ENCODE assay signal across 8 cellular contexts in genomic region chr2:206086683-206087350, GRCh38. TPM values are rescaled to one million over a fixed set of nuclear protein-coding genes. Genes with fewer than 3 reads are reported as not detected.
DNase-seq lines count a peak whose midpoint lies in the region; ATAC-seq, FAIRE-seq and TF ChIP-seq lines count a peak whose summit lies in the region.

No MANE protein-coding gene starts in this region.

- ATAC-seq in heart left ventricle (no peak), Right ventricle myocardium inferior (no peak), GM21528 (IDR thresholded peaks at IDR 0.05; ENCODE audit: low FRiP score, unreplicated experiment) (no peak), GM21447 (IDR thresholded peaks at IDR 0.05; ENCODE audit: unreplicated experiment) (no peak)

- TF ChIP-seq EP300 in SK-N-SH (IDR thresholded peaks at IDR 0.05; ENCODE audit: borderline replicate concordance in 1 of 2, low read depth in 1 of 2, low read length in 1 of 2), result no peak

- peaks cover 64% of the 10 kb centered on the region for H3K79me2 ChIP-seq in SK-N-SH (ENCODE audit: insufficient read depth)
- peaks cover 35% of the 10 kb centered on the region for H3K79me2 ChIP-seq in endothelial cell of umbilical vein (ENCODE audit: control insufficient read depth, insufficient read depth, low read length)

- H3K9me3 ChIP-seq in heart left ventricle (no peaks in the 10 kb centered on the region), SK-N-SH (no peaks in the 10 kb centered on the region), endothelial cell of umbilical vein (replicated peaks; ENCODE audit: control insufficient read depth, insufficient read depth, low read length) (no peaks in the 10 kb centered on the region)

- H3K4me2 ChIP-seq in SK-N-SH (peak overlapping the region; percentile 96), endothelial cell of umbilical vein (ENCODE audit: insufficient read depth, low read length) (peak overlapping the region; percentile 100)

- H3K27ac Mint-ChIP-seq in neural crest cell (ENCODE audit: unreplicated experiment), result no peak overlapping the region

- POLR2A ChIA-PET in SK-N-SH (lab: Yijun Ruan, JAX) (interaction anchor here (1.0 kb wide), 1 partner anchor 73 kb away, joined by 7 read pairs; the partner anchor contains the start of genes EEF1B2 and NDUFS1), endothelial cell of umbilical vein (lab: Charles Lee) (interaction anchor here (1.6 kb wide), 1 partner anchor 19 kb away, joined by 6 read pairs; no protein-coding TSS in a partner anchor)

- no peak for TF ChIP-seq RAD21 in SK-N-SH (IDR thresholded peaks at IDR 0.05; ENCODE audit: low read length)

- H3K9me1 ChIP-seq in endothelial cell of umbilical vein (replicated peaks; ENCODE audit: control insufficient read depth, extremely low read depth, insufficient read depth, low read length), result no peaks in the 10 kb centered on the region

- no peaks in the 10 kb centered on the region for H3K9me2 ChIP-seq in SK-N-SH

- peak overlapping the region; percentile 99 for H3K9ac ChIP-seq in SK-N-SH
- peak overlapping the region; percentile 100 for H3K9ac ChIP-seq in endothelial cell of umbilical vein (replicated peaks; ENCODE audit: extremely low read depth, insufficient read depth, low read length)

- H3K27ac ChIP-seq in heart left ventricle, result peak overlapping the region; percentile 94 to 100 (median 99)
- peak overlapping the region; percentile 98 to 99 for H3K27ac ChIP-seq in SK-N-SH (ENCODE audit: low read depth in 2 of 2, low read length in 1 of 2)
- H3K27ac ChIP-seq in endothelial cell of umbilical vein (ENCODE audit: insufficient read depth, low read depth, low read length), result peak overlapping the region; percentile 82

- peak overlapping the region; percentile 72 to 95 (median 90) for H3K4me3 ChIP-seq in heart left ventricle
- peak overlapping the region; percentile 78 to 86 for H3K4me3 ChIP-seq in SK-N-SH (ENCODE audit: low read depth in 2 of 2, low read length in 1 of 2)
- peak overlapping the region; percentile 86 to 96 (median 92) for H3K4me3 ChIP-seq in endothelial cell of umbilical vein (replicated peaks in 1 of 3; ENCODE audit: insufficient read depth in 1 of 3, low read depth in 1 of 3, low read length in 3 of 3)

- H3K4me1 Mint-ChIP-seq in neural crest cell, result peaks cover 33% of the 10 kb centered on the region

- H3K27me3 Mint-ChIP-seq in neural crest cell (ENCODE audit: low read depth), result no peaks in the 10 kb centered on the region

- WGBS in heart left ventricle, 4 donors, result 1 to 4% (median 2%) methylated on average over 4 of the region's 4 CpGs
- WGBS in SK-N-SH (ENCODE audit: low lambda C conversion rate), result 10% methylated on average over 4 of the region's 4 CpGs

- CTCF ChIA-PET in SK-N-SH (lab: Yijun Ruan, JAX), result interaction anchor here (0.6 to 1.8 kb wide), 6 partner anchors 10 to 58 kb away, joined by 3 to 12 read pairs (median 6); no protein-coding TSS in a partner anchor
- CTCF ChIA-PET in endothelial cell of umbilical vein (lab: Charles Lee), result interaction anchor here (0.8 to 2.0 kb wide), 6 partner anchors 9 to 73 kb away, joined by 3 to 10 read pairs (median 4); partner anchors contain the start of genes EEF1B2 and NDUFS1

- no peaks in the 10 kb centered on the region for H3K9me3 Mint-ChIP-seq in neural crest cell

- peak overlapping the region; percentile 100 for H2AFZ ChIP-seq in SK-N-SH (ENCODE audit: low read depth)
- H2AFZ ChIP-seq in endothelial cell of umbilical vein (ENCODE audit: low read depth, low read length), result peak overlapping the region; percentile 54

- H4K20me1 ChIP-seq in SK-N-SH (ENCODE audit: insufficient read depth) (no peaks in the 10 kb centered on the region), endothelial cell of umbilical vein (replicated peaks; ENCODE audit: control insufficient read depth, extremely low read depth, insufficient read depth, low read length) (peaks cover 2% of the 10 kb centered on the region)

- H3K27me3 ChIP-seq in heart left ventricle, result no peaks in the 10 kb centered on the region
- H3K27me3 ChIP-seq in SK-N-SH (ENCODE audit: insufficient read depth), result no peaks in the 10 kb centered on the region
- no peaks in the 10 kb centered on the region for H3K27me3 ChIP-seq in endothelial cell of umbilical vein (ENCODE audit: control insufficient read depth in 2 of 2, insufficient read depth in 2 of 2, low read length in 2 of 2)

- H3K4me1 ChIP-seq in heart left ventricle (peaks cover 0 to 37% (median 19%) of the 10 kb centered on the region in 12 donors), SK-N-SH (ENCODE audit: control insufficient read depth in 1 of 2, insufficient read depth in 2 of 2, low read depth in 1 of 2, low read length in 1 of 2) (peaks cover 0 to 5% of the 10 kb centered on the region in 2 experiments; a peak in 2 of 4 replicates), endothelial cell of umbilical vein (ENCODE audit: control insufficient read depth, extremely low read depth, insufficient read depth, low read length) (peaks cover 16% of the 10 kb centered on the region)

- H3K4me3 Mint-ChIP-seq in neural crest cell, result peak overlapping the region; percentile 98

- FAIRE-seq in endothelial cell of umbilical vein (lab: Jason Lieb, UNC), result peak; percentile 46

- H3K36me3 Mint-ChIP-seq in neural crest cell (ENCODE audit: low read depth), result peaks cover 3% of the 10 kb centered on the region

- H3F3A ChIP-seq in SK-N-SH (replicated peaks; ENCODE audit: insufficient read depth), result peaks cover 25% of the 10 kb centered on the region

- H3K36me3 ChIP-seq in heart left ventricle (peaks cover 0 to 14% (median 4%) of the 10 kb centered on the region in 9 donors), SK-N-SH (replicated peaks in 1 of 2; ENCODE audit: control insufficient read depth in 1 of 2, insufficient read depth in 2 of 2, low read length in 1 of 2) (no peaks in the 10 kb centered on the region), endothelial cell of umbilical vein (ENCODE audit: control insufficient read depth in 2 of 2, extremely low read depth in 1 of 2, insufficient read depth in 2 of 2, low read length in 2 of 2) (no peaks in the 10 kb centered on the region)

- dilution Hi-C loops in endothelial cell of umbilical vein (cut with MboI; ENCODE audit: extremely low pct_ligation_motif_present, low sequenced_read_pairs), result no loop called here

- intact Hi-C loops in heart left ventricle (cut with DNase I), result loop anchor here in 2 of 10 donors (5.0 kb wide), 1 partner anchor 70 kb away; the partner anchor contains the start of genes EEF1B2 (in 2 of the 2) and NDUFS1 (in 2 of the 2)
- intact Hi-C loops in Right ventricle myocardium inferior (cut with DNase I), result loop anchor here (5.0 kb wide), 1 partner anchor 70 kb away; the partner anchor contains the start of genes EEF1B2 and NDUFS1
- intact Hi-C loops in endothelial cell of umbilical vein (cut with micrococcal nuclease), result loop anchor here (1.0 to 2.0 kb wide), 3 partner anchors 20 to 72 kb away; partner anchors contain the start of genes EEF1B2 and NDUFS1

- no peak for TF ChIP-seq CTCF in heart left ventricle (IDR thresholded peaks at IDR 0.05)
- no peak for TF ChIP-seq CTCF in SK-N-SH (IDR thresholded peaks at IDR 0.05)
- no peak for TF ChIP-seq CTCF in endothelial cell of umbilical vein (IDR thresholded peaks at IDR 0.05; ENCODE audit: extremely low read depth in 1 of 2, insufficient read depth in 1 of 2, low read depth in 1 of 2, low read length in 2 of 2)
- no peak for TF ChIP-seq CTCF in neural crest cell (conservative IDR thresholded peaks at IDR 0.05)

- DNase-seq in heart left ventricle (no peak), Right ventricle myocardium inferior (ENCODE audit: missing footprints) (no peak), SK-N-SH (peak; percentile 44), endothelial cell of umbilical vein (ENCODE audit: low read depth, low spot score) (peak; percentile 60), neural crest cell (ENCODE audit: low read depth, low spot score) (no peak), islet precursor cell (no peak)

- no TSS peak for BruUV-seq in endothelial cell of umbilical vein (replicated peaks; lab: Mats Ljungman, UMichigan)

- TF ChIP-seq POLR2A in heart left ventricle (IDR thresholded peaks at IDR 0.05) (no peak), endothelial cell of umbilical vein (IDR thresholded peaks at IDR 0.05; ENCODE audit: low read depth, low read length) (no peak)

TF ChIP-seq in SK-N-SH, 30 proteins besides CTCF, POLR2A, EP300 and RAD21 (continues in another document):
- peak; percentile 89 for TF ChIP-seq MXI1 (IDR thresholded peaks at IDR 0.05; ENCODE audit: low read depth, low read length)
- TF ChIP-seq, protein P1, sequence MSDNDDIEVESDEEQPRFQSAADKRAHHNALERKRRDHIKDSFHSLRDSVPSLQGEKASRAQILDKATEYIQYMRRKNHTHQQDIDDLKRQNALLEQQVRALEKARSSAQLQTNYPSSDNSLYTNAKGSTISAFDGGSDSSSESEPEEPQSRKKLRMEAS (IDR thresholded peaks at IDR 0.05; ENCODE audit: low read depth), result no peak

TF ChIP-seq in endothelial cell of umbilical vein, 7 proteins besides CTCF, POLR2A, EP300 and RAD21 (continues in another document):
- no peak for TF ChIP-seq GATA2 (IDR thresholded peaks at IDR 0.05; ENCODE audit: insufficient read depth, insufficient read length, low read depth, low read length)
- TF ChIP-seq MYC (IDR thresholded peaks at IDR 0.05; ENCODE audit: low read depth, low read length), result no peak
- no peak for TF ChIP-seq FOS (IDR thresholded peaks at IDR 0.05; ENCODE audit: borderline replicate concordance, insufficient read depth, low read length)
- TF ChIP-seq POLR2AphosphoS5 (IDR thresholded peaks at IDR 0.05; ENCODE audit: insufficient read depth, low read depth, low read length), result no peak
- TF ChIP-seq EZH2 (IDR thresholded peaks at IDR 0.05; ENCODE audit: borderline replicate concordance, low read depth, low read length, severe bottlenecking), result no peak
- TF ChIP-seq JUN (IDR thresholded peaks at IDR 0.05; ENCODE audit: borderline replicate concordance, insufficient read depth, insufficient read length, low read depth), result no peak

RNA-seq across cellular contexts. Expression of gene INO80D, which starts 0.8 kb away (rescaled TPM):
- total RNA-seq in heart left ventricle (10 to 100 TPM; 11.2 to 21.7 (median 15.5) TPM), Right ventricle myocardium inferior (12.6 TPM), endothelial cell of umbilical vein (19.3 and 20.3 TPM in 2 replicates), neural crest cell (18.1 and 18.8 TPM in 2 replicates)
- polyA plus RNA-seq in heart left ventricle (1 to 10 TPM; 2.9 TPM), SK-N-SH (2012; rRNA removed) (0.69 and 0.91 TPM in 2 replicates), endothelial cell of umbilical vein (2.8 and 2.9 TPM in 2 replicates)
- 0.58 and 0.64 TPM in 2 replicates for polyA plus RNA-seq in SK-N-SH (2012; cell fraction: cytosol; rRNA removed)
- polyA plus RNA-seq in SK-N-SH (2012; cell fraction: nucleus; rRNA removed), result 1.8 and 3.1 TPM in 2 replicates
- polyA plus RNA-seq in endothelial cell of umbilical vein (2011; cell fraction: cytosol; rRNA removed), result 2.1 and 2.8 TPM in 2 replicates
- polyA plus RNA-seq in endothelial cell of umbilical vein (2011; cell fraction: nucleus; rRNA removed), result 12.8 and 13.4 TPM in 2 replicates
- 2.7 and 3.2 TPM in 2 replicates for polyA plus RNA-seq in endothelial cell of umbilical vein (2012)
- 41.2 and 43.5 TPM in 2 replicates for polyA minus RNA-seq in endothelial cell of umbilical vein
- 7.6 TPM for polyA minus RNA-seq in endothelial cell of umbilical vein (2011; cell fraction: cytosol; rRNA and poly(A)+ RNA removed)
- 26.8 and 35.7 TPM in 2 replicates for polyA minus RNA-seq in endothelial cell of umbilical vein (2011; cell fraction: nucleus; rRNA and poly(A)+ RNA removed)

Comparison
In these comparisons a context has a peak if more than half of its experiments do, and no peak if none do; other contexts are left out.
1. DNase-seq: peak in SK-N-SH (single experiment) and endothelial cell of umbilical vein (single experiment); none in heart left ventricle (0 of 5), Right ventricle myocardium inferior (single experiment), neural crest cell (single experiment) and islet precursor cell (single experiment).
2. Peak in every context shown above with its lines, with median percentiles within 50 percentile points of each other: H3K27ac ChIP-seq and H3K4me3 ChIP-seq.